Comparison of ENCODE assay signal across 31 cellular contexts in the genomic region with DNA sequence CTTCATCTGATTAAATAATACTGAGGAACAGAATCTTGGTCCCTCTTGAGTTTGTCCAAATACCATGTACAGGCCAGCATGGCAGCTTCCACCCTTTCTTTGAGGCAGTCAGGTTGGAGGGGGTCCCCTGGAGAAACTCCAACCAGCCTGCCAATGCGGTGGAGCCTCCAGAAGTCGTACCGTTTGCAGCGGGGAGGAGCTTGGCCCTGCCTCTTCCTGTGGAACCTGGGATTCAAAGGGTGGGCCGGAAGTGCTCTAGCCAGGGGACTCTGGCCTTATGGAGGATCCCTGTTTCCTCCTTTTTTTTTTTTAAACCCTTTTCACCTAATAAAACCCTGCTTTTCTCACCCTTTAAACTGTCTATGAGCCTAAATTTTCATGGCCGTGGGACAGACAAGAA.
DNase-seq lines count a peak whose midpoint lies in the region; ATAC-seq, FAIRE-seq and TF ChIP-seq lines count a peak whose summit lies in the region.
"Had no signal": no experiment of that assay in that cellular context is flagged by ENCODE, and none has a peak within 500 bp of the region (broad histone marks: within the 10 kb centered on the region; RNA-seq: fewer than 3 reads in every experiment).

No MANE protein-coding gene starts in this region.

- intact Hi-C loops in IMR-90 (cut with micrococcal nuclease) (no loop called here), K562 (cut with micrococcal nuclease) (no loop called here), adrenal gland (cut with DNase I) (no loop called here)

- H3K56ac ChIP-seq in IMR-90 (ENCODE audit: extremely low read depth, insufficient read depth, low read length) (no peak overlapping the region), mesendoderm (ENCODE audit: low read length) (peak overlapping the region; percentile 79)

- peak overlapping the region; percentile 1; the same call in 1 of the 2 replicates for H4K91ac ChIP-seq in IMR-90 (ENCODE audit: insufficient read depth, low read depth, low read length)

- ATAC-seq in IMR-90 (ENCODE audit: low read depth) (no peak), K562 (no peak), GM21447 (IDR thresholded peaks at IDR 0.05; ENCODE audit: unreplicated experiment) (no peak), GM18502 (IDR thresholded peaks at IDR 0.05; ENCODE audit: poor library complexity, unreplicated experiment) (no peak)
- ATAC-seq: activated CD8-positive, alpha-beta memory T cell treated with anti-CD3 and anti-CD28 coated beads, Interleukin-2, amount 10 ng/mL, durations not matched to agents 7 days and 5 days; activated T-cell treated with anti-CD3 and anti-CD28 coated beads, Interleukin-2, amount 50 U/mL, for 4 hours; heart left ventricle; stimulated activated naive CD8-positive, alpha-beta T cell treated with anti-CD3 and anti-CD28 coated beads, Interleukin-15, Interleukin-2, amounts not matched to agents 100 U/mL and 50 U/mL, for 24 hours had no signal

- peak overlapping the region; percentile 43; the same call in 2 of the 3 replicates for H2BK15ac ChIP-seq in IMR-90 (ENCODE audit: low read depth, low read length)
- H2BK15ac ChIP-seq in mesendoderm (replicated peaks; ENCODE audit: low read depth), result no peak overlapping the region

- H3K4me1 ChIP-seq in IMR-90 (ENCODE audit: control insufficient read depth, insufficient read depth, low read length), result peaks cover 8% of the 10 kb centered on the region
- H3K4me1 ChIP-seq in K562 (replicated peaks in 1 of 2; ENCODE audit: control insufficient read depth in 2 of 2, insufficient read depth in 2 of 2, low read length in 2 of 2), result no peaks in the 10 kb centered on the region; a peak in 1 of 5 replicates
- peaks cover 12% of the 10 kb centered on the region for H3K4me1 ChIP-seq in mesendoderm (ENCODE audit: control insufficient read depth, low read depth, low read length)
- no peaks in the 10 kb centered on the region for H3K4me1 ChIP-seq in adrenal gland (replicated peaks in 1 of 2)
- H3K4me1 ChIP-seq: ascending aorta, foreskin keratinocyte, heart left ventricle, right atrium auricular region had no signal

- DNase-seq in ELF-1 (ENCODE audit: low read depth, low spot score), result peak; percentile 41
- no peak for DNase-seq in IMR-90
- no peak for DNase-seq in K562 (ENCODE audit: extremely low read depth in 1 of 4, low spot score in 3 of 4)
- no peak for DNase-seq in mesendoderm
- DNase-seq in adrenal gland, result no peak
- DNase-seq in C1 segment of cervical spinal cord (lab: John Stamatoyannopoulos, UW), result no peak
- DNase-seq: activated CD8-positive, alpha-beta memory T cell treated with anti-CD3 and anti-CD28 coated beads, Interleukin-2, amount 10 ng/mL, durations not matched to agents 7 days and 5 days; activated naive CD8-positive, alpha-beta T cell treated with anti-CD3 and anti-CD28 coated beads, Interleukin-2, amount 10 ng/mL, durations not matched to agents 7 days and 5 days; activated T-cell treated with anti-CD3 and anti-CD28 coated beads, Interleukin-2, amount 50 U/mL, for 4 hours; caudate nucleus; esophagus squamous epithelium; foreskin keratinocyte; HCEC 1CT; heart left ventricle; NCI-H1092; NCI-H187; NCI-H446 treated with DMSO at 0.1 percent for 48 hours; NCI-H774; RPMI8226; SK-N-SH; small intestine; stimulated activated naive CD8-positive, alpha-beta T cell treated with anti-CD3 and anti-CD28 coated beads, Interleukin-15, Interleukin-2, amounts not matched to agents 100 U/mL and 50 U/mL, for 24 hours had no signal

- TF ChIP-seq POLR2A in IMR-90 (IDR thresholded peaks at IDR 0.05; ENCODE audit: low read depth, low read length), result no peak
- no peak for TF ChIP-seq POLR2A in K562 (conservative IDR thresholded peaks at IDR 0.05)
- TF ChIP-seq POLR2A in adrenal gland (IDR thresholded peaks at IDR 0.05), result no peak

- peak overlapping the region; percentile 63; the same call in 1 of the 2 replicates for H2AK5ac ChIP-seq in IMR-90 (ENCODE audit: low read depth, low read length)
- H2AK5ac ChIP-seq in mesendoderm (ENCODE audit: low read length), result no peak overlapping the region

- FAIRE-seq in K562 (lab: Jason Lieb, UNC), result no peak
- FAIRE-seq: A204.1, small intestine, TTC549, urothelium cell line had no signal

- H3K18ac ChIP-seq in IMR-90 (ENCODE audit: low read depth, low read length) (peak overlapping the region; percentile 80), mesendoderm (ENCODE audit: low read length) (peak overlapping the region; percentile 15)

- POLR2A ChIA-PET in IMR-90 (lab: Charles Lee; ENCODE audit: unreplicated experiment) (interaction anchor here (0.6 to 0.7 kb wide), 2 partner anchors 10 to 213 kb away, joined by 3 to 4 read pairs; no protein-coding TSS in a partner anchor), K562 (lab: Yijun Ruan, JAX) (no interaction called here)

- in situ Hi-C loops in IMR-90 (cut with MboI; ENCODE audit: low sequenced_read_pairs) (no loop called here), K562 (cut with MboI) (no loop called here)

- H3K27ac ChIP-seq in IMR-90 (ENCODE audit: insufficient read depth, low read length) (no peak overlapping the region), K562 (ENCODE audit: extremely low read depth, low read depth, low read length) (no peak overlapping the region), mesendoderm (ENCODE audit: low read depth, low read length) (no peak overlapping the region), adrenal gland (no peak overlapping the region)
- H3K27ac ChIP-seq: ascending aorta, esophagus squamous epithelium, foreskin keratinocyte, heart left ventricle, HL-60, right atrium auricular region, thoracic aorta had no signal

- H4K8ac ChIP-seq in IMR-90 (ENCODE audit: low read depth in 2 of 2, low read length in 2 of 2), result peak overlapping the region; percentile 65 to 89; a peak in 3 of 4 replicates
- H4K8ac ChIP-seq in mesendoderm (ENCODE audit: low read depth, low read length), result no peak overlapping the region

- no peak overlapping the region for H3K9ac ChIP-seq in IMR-90 (ENCODE audit: low read depth, low read length)
- H3K9ac ChIP-seq in K562 (ENCODE audit: insufficient read depth in 1 of 2, low read depth in 2 of 2, low read length in 2 of 2), result no peak overlapping the region
- H3K9ac ChIP-seq in mesendoderm (ENCODE audit: low read length), result no peak overlapping the region
- H3K9ac ChIP-seq: SK-N-SH had no signal

- no peak overlapping the region for H3K4me2 ChIP-seq in IMR-90 (ENCODE audit: low read depth, low read length)
- H3K4me2 ChIP-seq in K562 (ENCODE audit: insufficient read depth, low read length), result no peak overlapping the region
- no peak overlapping the region for H3K4me2 ChIP-seq in mesendoderm (ENCODE audit: low read length)
- H3K4me2 ChIP-seq: SK-N-SH had no signal

- no TSS peak for BruUV-seq in IMR-90 (replicated peaks; lab: Mats Ljungman, UMichigan)
- BruUV-seq in K562 (replicated peaks; lab: Mats Ljungman, UMichigan), result no TSS peak

- CTCF ChIA-PET in IMR-90 (lab: Yijun Ruan, JAX) (interaction anchor here (0.6 kb wide), 1 partner anchor 327 kb away, joined by 5 read pairs; no protein-coding TSS in a partner anchor), K562 (lab: Yijun Ruan, JAX; ENCODE audit: low intra/inter-chr PET ratio) (no interaction called here)

- peak overlapping the region; percentile 64 for H3K14ac ChIP-seq in IMR-90 (replicated peaks; ENCODE audit: low read depth, low read length)

- H4K5ac ChIP-seq in IMR-90 (ENCODE audit: low read depth, low read length) (peak overlapping the region; percentile 82; the same call in 1 of the 2 replicates), mesendoderm (ENCODE audit: low read length) (no peak overlapping the region)

- H4K20me1 ChIP-seq in IMR-90 (ENCODE audit: insufficient read depth, low read length) (no peaks in the 10 kb centered on the region), K562 (replicated peaks; ENCODE audit: control insufficient read depth, insufficient read depth, low read length) (no peaks in the 10 kb centered on the region)

- 57% methylated on average over 3 of the region's 6 CpGs; no CpG with 5 or more reads in 1 of the 2 experiments for WGBS in IMR-90 (ENCODE audit: extremely low coverage in 2 of 2, insufficient read length in 1 of 2), 2 experiments
- 35% methylated on average over 5 of the region's 6 CpGs for WGBS in K562 (ENCODE audit: insufficient coverage, low coverage, missing lambda C conversion rate)
- WGBS in mesendoderm (ENCODE audit: extremely low coverage, insufficient coverage, low lambda C conversion rate), result no CpG with 5 or more reads among the region's 6 CpGs
- WGBS in adrenal gland, 4 donors, result 82 to 94% (median 89%) methylated on average over 6 of the region's 6 CpGs

- TF ChIP-seq CTCF in IMR-90 (conservative IDR thresholded peaks at IDR 0.05; ENCODE audit: low read depth, low read length) (no peak), K562 (IDR thresholded peaks at IDR 0.05 in 2 of 3, conservative IDR thresholded peaks at IDR 0.05 in 1 of 3; ENCODE audit: insufficient read depth in 2 of 3, low read depth in 1 of 3, low read length in 3 of 3) (no peak), adrenal gland (IDR thresholded peaks at IDR 0.05) (no peak)

- no peak overlapping the region for H2BK5ac ChIP-seq in IMR-90 (ENCODE audit: low read depth, low read length, poor library complexity, severe bottlenecking)
- peak overlapping the region; percentile 35 for H2BK5ac ChIP-seq in mesendoderm (ENCODE audit: low read length)

- H2BK120ac ChIP-seq in IMR-90 (ENCODE audit: low read depth, low read length), result peak overlapping the region; percentile 92
- H2BK120ac ChIP-seq in mesendoderm (ENCODE audit: low read depth, low read length), result peak overlapping the region; percentile 23

- TF ChIP-seq RAD21 in IMR-90 (IDR thresholded peaks at IDR 0.05; ENCODE audit: low read length) (no peak), K562 (CRISPR knock-in tag; conservative IDR thresholded peaks at IDR 0.05 in 1 of 2, IDR thresholded peaks at IDR 0.05 in 1 of 2) (no peak)

- H2BK20ac ChIP-seq in IMR-90 (ENCODE audit: low read depth, low read length), result peak overlapping the region; percentile 82

- no peak overlapping the region for H2AK9ac ChIP-seq in IMR-90 (replicated peaks; ENCODE audit: low read depth, low read length, poor library complexity)

- H3K79me1 ChIP-seq in IMR-90 (ENCODE audit: low read depth in 1 of 2, low read length in 2 of 2), result no peaks in the 10 kb centered on the region
- no peaks in the 10 kb centered on the region for H3K79me1 ChIP-seq in mesendoderm (ENCODE audit: low read length)

- H3K27me3 ChIP-seq in IMR-90 (ENCODE audit: control insufficient read depth, insufficient read depth, low read length) (no peaks in the 10 kb centered on the region), K562 (ENCODE audit: control insufficient read depth in 2 of 2, insufficient read depth in 2 of 2, low read length in 2 of 2) (no peaks in the 10 kb centered on the region), mesendoderm (ENCODE audit: insufficient read depth, low read length, poor library complexity) (no peaks in the 10 kb centered on the region), adrenal gland (no peaks in the 10 kb centered on the region)
- H3K27me3 ChIP-seq: ascending aorta, foreskin keratinocyte, heart left ventricle, right atrium auricular region had no signal

- TF ChIP-seq EP300 in K562 (IDR thresholded peaks at IDR 0.05; ENCODE audit: low read length), result no peak

- no peaks in the 10 kb centered on the region for H3K36me3 ChIP-seq in IMR-90 (ENCODE audit: control insufficient read depth, insufficient read depth, low read length)
- H3K36me3 ChIP-seq in K562 (ENCODE audit: control insufficient read depth, insufficient read depth, low read length), result no peaks in the 10 kb centered on the region
- H3K36me3 ChIP-seq in mesendoderm (ENCODE audit: control insufficient read depth, insufficient read depth, low read length), result no peaks in the 10 kb centered on the region
- H3K36me3 ChIP-seq in adrenal gland (replicated peaks in 1 of 2), result no peaks in the 10 kb centered on the region
- H3K36me3 ChIP-seq: ascending aorta, esophagus squamous epithelium, heart left ventricle, right atrium auricular region, thoracic aorta had no signal

- dilution Hi-C loops in IMR-90 (cut with HindIII; ENCODE audit: low sequenced_read_pairs, unreplicated experiment), result no loop called here

- H3K79me2 ChIP-seq in K562 (ENCODE audit: control insufficient read depth, insufficient read depth, low read length), result no peaks in the 10 kb centered on the region
- H3K79me2 ChIP-seq in mesendoderm (ENCODE audit: control insufficient read depth, insufficient read depth, low read length), result no peaks in the 10 kb centered on the region

- H2AFZ ChIP-seq in IMR-90 (replicated peaks; ENCODE audit: low read length, poor library complexity) (no peak overlapping the region), K562 (ENCODE audit: low read depth, low read length) (no peak overlapping the region)

- H3K9me3 ChIP-seq in IMR-90 (ENCODE audit: control insufficient read depth, insufficient read depth, low read length) (no peaks in the 10 kb centered on the region), K562 (replicated peaks; ENCODE audit: control insufficient read depth, insufficient read depth, low read depth, low read length) (no peaks in the 10 kb centered on the region), adrenal gland (replicated peaks in 1 of 3) (no peaks in the 10 kb centered on the region)
- H3K9me3 ChIP-seq: ascending aorta, esophagus squamous epithelium, heart left ventricle, right atrium auricular region, SK-N-SH, thoracic aorta had no signal

- H3K4me3 ChIP-seq in IMR-90 (ENCODE audit: insufficient read depth, low read depth, low read length) (no peak overlapping the region), K562 (no peak overlapping the region), mesendoderm (ENCODE audit: low read length) (no peak overlapping the region), adrenal gland (no peak overlapping the region)
- H3K4me3 ChIP-seq: ascending aorta, esophagus squamous epithelium, heart left ventricle, right atrium auricular region, thoracic aorta had no signal

- H3K4ac ChIP-seq in IMR-90 (ENCODE audit: low read depth, low read length) (peak overlapping the region; percentile 83), mesendoderm (ENCODE audit: low read depth, low read length) (no peak overlapping the region)

- H3K23ac ChIP-seq in IMR-90 (ENCODE audit: low read depth, low read length) (peak overlapping the region; percentile 68; the same call in 1 of the 2 replicates), mesendoderm (ENCODE audit: low read length) (no peak overlapping the region)

- H3K9me1 ChIP-seq in IMR-90 (ENCODE audit: insufficient read depth, low read length) (peaks cover 3% of the 10 kb centered on the region; the same call in 1 of the 2 replicates), K562 (ENCODE audit: control insufficient read depth, insufficient read depth, low read length) (no peaks in the 10 kb centered on the region)
